ENCODE assay signal across 4 cellular contexts in genomic region chr1:32481793-32482192, GRCh38. TPM values are rescaled to one million over a fixed set of nuclear protein-coding genes. Genes with fewer than 3 reads are reported as not detected.
"Had no signal": no experiment of that assay in that cellular context is flagged by ENCODE, and none has a peak within 500 bp of the region (broad histone marks: within the 10 kb centered on the region; RNA-seq: fewer than 3 reads in every experiment).

No MANE protein-coding gene starts in this region.

RNA-seq across cellular contexts. Expression of gene ZBTB8B, which starts 16.9 kb away (rescaled TPM):
- total RNA-seq: LHCN-M2, MCF 10A, Right ventricle myocardium superior, SJSA1 had no signal
